9 cellular contexts compared by ENCODE assay signal in the genomic region with DNA sequence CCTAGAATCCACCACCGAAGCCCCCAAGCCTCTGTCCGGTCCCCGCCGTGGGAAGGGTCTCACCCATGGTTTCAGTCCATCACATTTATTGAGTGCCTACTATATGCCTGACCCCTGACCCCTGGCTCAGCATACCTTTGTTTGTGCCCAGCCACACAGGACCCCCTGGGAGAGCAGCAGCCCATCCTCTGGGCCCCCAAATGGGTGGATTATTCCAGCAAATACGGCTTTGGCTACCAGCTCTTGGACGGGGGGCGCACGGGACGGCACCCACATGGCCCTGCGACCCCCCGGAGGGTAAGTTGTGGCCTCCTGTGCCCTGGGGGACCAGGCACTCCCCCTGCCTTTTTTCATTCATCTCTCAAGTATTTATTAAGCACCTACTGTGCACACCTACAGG. TPM values are rescaled to one million over a fixed set of nuclear protein-coding genes. Genes with fewer than 3 reads are reported as not detected.
"Had no signal": no experiment of that assay in that cellular context is flagged by ENCODE, and none has a peak within 500 bp of the region (broad histone marks: within the 10 kb centered on the region; RNA-seq: fewer than 3 reads in every experiment).

No MANE protein-coding gene starts in this region.

- DNase-seq: H9, HCEC 1CT, KG1 had no signal

- H3K4me3 ChIP-seq: GM23338 had no signal

- ATAC-seq: GM23338 had no signal

- H3K4me2 ChIP-seq: GM23338 had no signal

- H2AFZ ChIP-seq: GM23338 had no signal

- FAIRE-seq: H1, H54, HTR-8/SVneo had no signal

RNA-seq across cellular contexts. Expression of a gene that starts 7.7 kb away (rescaled TPM):
- total RNA-seq: HT-29 had no signal
- polyA plus RNA-seq: IgD-negative memory B cell had no signal

RNA-seq across cellular contexts. Expression of a gene that starts 41.4 kb away (rescaled TPM):
- polyA plus RNA-seq: IgD-negative memory B cell had no signal
